Comparison of ENCODE assay signal across 25 cellular contexts in genomic region chr15:75082689-75083088, GRCh38.
"Had no signal": no experiment of that assay in that cellular context is flagged by ENCODE, and none has a peak within 500 bp of the region (broad histone marks: within the 10 kb centered on the region; RNA-seq: fewer than 3 reads in every experiment).

No MANE protein-coding gene starts in this region.

- H3K9me3 ChIP-seq: ovary, thyroid gland, uterus had no signal

- H3K36me3 ChIP-seq: neural progenitor cell, ovary, stomach, thoracic aorta, thyroid gland, tibial nerve, upper lobe of left lung, uterus had no signal

- DNase-seq: naive thymus-derived CD4-positive, alpha-beta T cell; natural killer cell; occipital lobe; ovary; posterior cingulate gyrus; psoas muscle; right cardiac atrium; small intestine; stimulated activated CD4-positive, alpha-beta T cell treated with anti-CD3 and anti-CD28 coated beads, Interleukin-15, amount 100 ng/mL, for 24 hours; stimulated activated CD4-positive, alpha-beta T cell treated with anti-CD3 and anti-CD28 coated beads, Interleukin-2, amount 100 ng/mL, for 24 hours; stimulated activated CD4-positive, alpha-beta T cell treated with anti-CD3 and anti-CD28 coated beads, Interleukin-2, amount 100 ng/mL, for 48 hours; stimulated activated CD4-positive, alpha-beta T cell treated with anti-CD3 and anti-CD28 coated beads, Interleukin-4, amount 100 ng/mL, for 24 hours; stimulated activated naive B cell treated with anti-CD40 and anti-IgM and Interleukin-4, amounts not matched to agents 10 μg/mL and 1 μg/mL and 100 μg/mL, for 72 hours; stimulated activated naive CD4-positive, alpha-beta T cell treated with Interleukin-2 at 50 U/mL for 16 hours; stomach; thyroid gland; trophoblast cell; upper lobe of left lung; uterus had no signal

- H3K4me2 ChIP-seq: neural progenitor cell had no signal

- FAIRE-seq: small intestine had no signal

- H3K4me3 ChIP-seq: neural progenitor cell, ovary, psoas muscle, stomach, thoracic aorta, thyroid gland, tibial nerve, upper lobe of left lung, uterus had no signal

- H3K4me1 ChIP-seq: neural progenitor cell, parathyroid adenoma, psoas muscle, stomach, thyroid gland, tibial nerve, upper lobe of left lung, uterus had no signal

- H3K27me3 ChIP-seq: neural progenitor cell, ovary, stomach, thyroid gland, tibial nerve, upper lobe of left lung, uterus had no signal

- H3K79me2 ChIP-seq: parathyroid adenoma had no signal

- H3K9ac ChIP-seq: neural progenitor cell, parathyroid adenoma had no signal

- ATAC-seq: naive thymus-derived CD4-positive, alpha-beta T cell; natural killer cell; psoas muscle; right cardiac atrium; sciatic nerve; stimulated activated effector memory CD8-positive, alpha-beta T cell treated with anti-CD3 and anti-CD28 coated beads, Interleukin-12 subunit alpha, Interleukin-12 subunit beta, amount 100 ng/mL, for 72 hours; stimulated activated naive B cell treated with anti-CD40 and anti-IgM and Interleukin-4, amounts not matched to agents 10 μg/mL and 1 μg/mL and 100 μg/mL, for 72 hours had no signal

- H2AFZ ChIP-seq: neural progenitor cell, parathyroid adenoma had no signal

- H3K27ac ChIP-seq: neural progenitor cell, ovary, parathyroid adenoma, psoas muscle, stomach, thoracic aorta, thyroid gland, tibial nerve, upper lobe of left lung, uterus had no signal
